ENCODE assay signal across 8 cellular contexts in genomic region chr19:41861098-41861768, GRCh38. TPM values are rescaled to one million over a fixed set of nuclear protein-coding genes. Genes with fewer than 3 reads are reported as not detected.
DNase-seq lines count a peak whose midpoint lies in the region; ATAC-seq and TF ChIP-seq lines count a peak whose summit lies in the region.

No MANE protein-coding gene starts in this region.

- H3K27ac Mint-ChIP-seq in activated naive CD4-positive, alpha-beta T cell treated with anti-CD3 and anti-CD28 coated beads, Interleukin-2, amount 50 U/mL, for 24 hours = peak overlapping the region; percentile 95

- no peaks in the 10 kb centered on the region for H3K9me3 ChIP-seq in adrenal gland (replicated peaks in 1 of 3)

- H3K27me3 ChIP-seq in adrenal gland = no peaks in the 10 kb centered on the region

- no peak for ATAC-seq in GM21825 (IDR thresholded peaks at IDR 0.05; ENCODE audit: unreplicated experiment)

- H3K4me1 Mint-ChIP-seq in activated naive CD4-positive, alpha-beta T cell treated with anti-CD3 and anti-CD28 coated beads, Interleukin-2, amount 50 U/mL, for 24 hours = peaks cover 43% of the 10 kb centered on the region

- intact Hi-C loops in adrenal gland (cut with DNase I) (no loop called here), lower leg skin (cut with DNase I; ENCODE audit: low total_unique reads) (no loop called here)

- H3K9me3 Mint-ChIP-seq in activated naive CD4-positive, alpha-beta T cell treated with anti-CD3 and anti-CD28 coated beads, Interleukin-2, amount 50 U/mL, for 24 hours = no peaks in the 10 kb centered on the region

- H3K36me3 ChIP-seq in adrenal gland (replicated peaks in 1 of 2) (peaks cover 0 to 50% of the 10 kb centered on the region in 2 donors), urinary bladder (ENCODE audit: insufficient read depth) (peaks cover 4% of the 10 kb centered on the region)

- no peak for DNase-seq in activated naive CD4-positive, alpha-beta T cell treated with Interleukin-2 at 50 U/mL for 16 hours
- DNase-seq in adrenal gland (no peak), lower leg skin (ENCODE audit: low spot score in 2 of 2) (no peak), AG08396 (ENCODE audit: low spot score) (no peak), middle frontal gyrus (ENCODE audit: extremely low spot score, low spot score) (no peak)

- H3K4me3 ChIP-seq in adrenal gland (peak overlapping the region in 3 of 4 donors; percentile 92 to 94 (median 92)), lower leg skin (ENCODE audit: low read depth, poor library complexity, severe bottlenecking) (peak overlapping the region; percentile 84), urinary bladder (ENCODE audit: low read depth, low read length) (peak overlapping the region; percentile 89)

- H3K4me1 ChIP-seq in adrenal gland (replicated peaks in 1 of 2) = peaks cover 9 to 36% of the 10 kb centered on the region in 2 donors
- peaks cover 3% of the 10 kb centered on the region for H3K4me1 ChIP-seq in urinary bladder (ENCODE audit: insufficient read depth)

- TF ChIP-seq POLR2A in adrenal gland (IDR thresholded peaks at IDR 0.05) = no peak
- no peak for TF ChIP-seq POLR2A in lower leg skin (IDR thresholded peaks at IDR 0.05)

- peak overlapping the region; percentile 92 for H3K4me3 Mint-ChIP-seq in activated naive CD4-positive, alpha-beta T cell treated with anti-CD3 and anti-CD28 coated beads, Interleukin-2, amount 50 U/mL, for 24 hours

- peaks cover 30% of the 10 kb centered on the region for H3K36me3 Mint-ChIP-seq in activated naive CD4-positive, alpha-beta T cell treated with anti-CD3 and anti-CD28 coated beads, Interleukin-2, amount 50 U/mL, for 24 hours

- no peaks in the 10 kb centered on the region for H3K27me3 Mint-ChIP-seq in activated naive CD4-positive, alpha-beta T cell treated with anti-CD3 and anti-CD28 coated beads, Interleukin-2, amount 50 U/mL, for 24 hours

- H3K27ac ChIP-seq in adrenal gland (peak overlapping the region in 4 of 5 donors; percentile 85 to 98 (median 97)), urinary bladder (ENCODE audit: low read depth) (no peak overlapping the region)

- 32 to 36% (median 34%) methylated on average over 8 to 10 of the region's 10 CpGs for WGBS in adrenal gland, 4 donors
- WGBS in lower leg skin, 2 donors = 19 to 23% methylated on average over 10 of the region's 10 CpGs
- 32% methylated on average over 10 of the region's 10 CpGs for WGBS in urinary bladder

- no peak for TF ChIP-seq CTCF in adrenal gland (IDR thresholded peaks at IDR 0.05)
- TF ChIP-seq CTCF in lower leg skin (IDR thresholded peaks at IDR 0.05) = no peak

RNA-seq across cellular contexts. Expression of gene RPS19, which starts 1.2 kb away (rescaled TPM):
- total RNA-seq in adrenal gland (1,000 to 10,000 TPM in 5 of 8 donors, 100 to 1,000 TPM in 3; 418 to 1,831 (median 1,225) TPM), lower leg skin (1,000 to 10,000 TPM; 1,327 to 3,048 (median 2,121) TPM), urinary bladder (377 TPM)
- polyA plus RNA-seq in adrenal gland (1,000 to 10,000 TPM in 2 of 3 donors, 100 to 1,000 TPM in 1; 534 to 3,405 (median 2,394) TPM), urinary bladder (1,600 TPM)

RNA-seq across cellular contexts. Expression of gene CD79A, which starts 15.8 kb away (rescaled TPM):
- 1 to 10 TPM in 1 of 8 donors, under 1 TPM in 4, not detected in 3; 0.36 to 1.0 (median 0.50) TPM for total RNA-seq in adrenal gland
- polyA plus RNA-seq in adrenal gland = 1 to 10 TPM in 2 of 3 donors, under 1 TPM in 1; 0.37 to 6.2 (median 1.3) TPM
- under 1 TPM in 1 of 4 donors, not detected in 3; 0.81 TPM for total RNA-seq in lower leg skin
- 0.37 TPM for total RNA-seq in urinary bladder
- 0.80 TPM for polyA plus RNA-seq in urinary bladder

RNA-seq across cellular contexts. Expression of gene DMRTC2, which starts 16.4 kb away (rescaled TPM):
- total RNA-seq in adrenal gland (not detected), lower leg skin (not detected), urinary bladder (not detected)
- polyA plus RNA-seq in adrenal gland (not detected), urinary bladder (not detected)

RNA-seq across cellular contexts. Expression of gene LYPD4, which starts 16.8 kb away (rescaled TPM):
- total RNA-seq in adrenal gland (not detected), lower leg skin (not detected), urinary bladder (not detected)
- polyA plus RNA-seq in adrenal gland (under 1 TPM in 1 of 3 donors, not detected in 2; 0.08 TPM), urinary bladder (not detected)

RNA-seq across cellular contexts. Expression of gene ARHGEF1, which starts 21.8 kb away (rescaled TPM):
- total RNA-seq in adrenal gland (10 to 100 TPM; 27.9 to 86.9 (median 54.1) TPM), lower leg skin (10 to 100 TPM; 56.9 to 94.3 (median 68.7) TPM), urinary bladder (20.1 TPM)
- polyA plus RNA-seq in adrenal gland (100 to 1,000 TPM in 2 of 3 donors, 1 to 10 TPM in 1; 7.3 to 443 (median 196) TPM), urinary bladder (59.2 TPM)
